34 cellular contexts compared by ENCODE assay signal in genomic region chr2:104420953-104421352, GRCh38.
"Had no signal": no experiment of that assay in that cellular context is flagged by ENCODE, and none has a peak within 500 bp of the region (broad histone marks: within the 10 kb centered on the region; RNA-seq: fewer than 3 reads in every experiment).

No MANE protein-coding gene starts in this region.

- H3K9ac ChIP-seq: KMS-11 had no signal

- H3K27me3 ChIP-seq: MG63 had no signal

- H3K9me3 ChIP-seq: MG63 had no signal

- DNase-seq: Karpas-422, Kasumi-1, MG63, MM.1S, MV-4-11, NCI-H1048, NCI-H1092, NCI-H1092 treated with DMSO at 0.1 percent for 48 hours, NCI-H1105, NCI-H1105 treated with DMSO at 0.1 percent for 48 hours, NCI-H1417, NCI-H1417 treated with DMSO at 0.1 percent for 48 hours, NCI-H1436, NCI-H1436 treated with DMSO at 0.1 percent for 48 hours, NCI-H146, NCI-H1694, NCI-H1694 treated with DMSO at 0.1 percent for 48 hours, NCI-H187, NCI-H187 treated with DMSO at 0.1 percent for 48 hours, NCI-H1930, NCI-H2029, NCI-H2029 treated with DMSO at 0.1 percent for 48 hours, NCI-H2081, NCI-H2081 treated with DMSO at 0.1 percent for 48 hours, NCI-H2107, NCI-H2171, NCI-H2171 treated with DMSO at 0.1 percent for 48 hours, NCI-H2227 treated with DMSO at 0.1 percent for 48 hours, NCI-H226, NCI-H345, NCI-H446, NCI-H446 treated with DMSO at 0.1 percent for 48 hours, NCI-H510A had no signal

- H3K4me3 ChIP-seq: MG63 had no signal

- H3K36me3 ChIP-seq: MG63 had no signal

- H3K4me2 ChIP-seq: KMS-11 had no signal

- H3K27ac ChIP-seq: KMS-11 had no signal
